Comparison of ENCODE assay signal across 19 cellular contexts in genomic region chr1:93958351-93959101, GRCh38.
"Had no signal": no experiment of that assay in that cellular context is flagged by ENCODE, and none has a peak within 500 bp of the region (broad histone marks: within the 10 kb centered on the region; RNA-seq: fewer than 3 reads in every experiment).

No MANE protein-coding gene starts in this region.

- ATAC-seq: activated naive CD8-positive, alpha-beta T cell treated with anti-CD3 and anti-CD28 coated beads, Interleukin-2, amount 50 U/mL, for 24 hours; heart right ventricle; stimulated activated memory B cell treated with anti-CD40 and anti-IgM and Interleukin-4, amounts not matched to agents 10 μg/mL and 1 μg/mL and 100 μg/mL, for 72 hours had no signal

- H3K27ac Mint-ChIP-seq: activated naive CD8-positive, alpha-beta T cell treated with anti-CD3 and anti-CD28 coated beads, Interleukin-2, amount 50 U/mL, for 24 hours; naive B cell; stimulated activated memory B cell treated with anti-CD40 and anti-IgM and Interleukin-4, amounts not matched to agents 10 μg/mL and 1 μg/mL and 100 μg/mL, for 72 hours had no signal

- H3K4me1 ChIP-seq: heart right ventricle, sigmoid colon had no signal

- H3K4me3 ChIP-seq: heart right ventricle, lung, sigmoid colon, smooth muscle cell, transverse colon had no signal

- H3K27ac ChIP-seq: heart right ventricle, sigmoid colon, transverse colon had no signal

- DNase-seq: activated CD4-positive, alpha-beta T cell treated with anti-CD3 and anti-CD28 coated beads for 4 hours; activated CD4-positive, alpha-beta T cell treated with anti-CD3 and anti-CD28 coated beads, Interleukin-2, amount 50 U/mL, for 48 hours; activated CD4-positive, CD25-positive, alpha-beta regulatory T cell; activated CD8-positive, alpha-beta memory T cell treated with anti-CD3 and anti-CD28 coated beads, Interleukin-2, amount 50 U/mL, for 48 hours; activated naive CD4-positive, alpha-beta T cell treated with anti-CD3 and anti-CD28 coated beads, Interleukin-2, amount 50 U/mL, for 16 hours; activated naive CD8-positive, alpha-beta T cell treated with anti-CD3 and anti-CD28 coated beads, Interleukin-2, amount 50 U/mL, for 24 hours; activated T-cell treated with anti-CD3 and anti-CD28 coated beads, Interleukin-2, amount 50 U/mL, for 48 hours; aorta; heart right ventricle; naive B cell; retina; sigmoid colon; stimulated activated CD4-positive, alpha-beta T cell treated with anti-CD3 and anti-CD28 coated beads, Interleukin-15, amount 100 ng/mL, for 24 hours; transverse colon had no signal

- H3K36me3 Mint-ChIP-seq: brain had no signal

- H3K27me3 ChIP-seq: heart right ventricle, sigmoid colon, transverse colon had no signal

- H3K36me3 ChIP-seq: heart right ventricle, sigmoid colon, transverse colon had no signal

- H3K4me3 Mint-ChIP-seq: activated naive CD8-positive, alpha-beta T cell treated with anti-CD3 and anti-CD28 coated beads, Interleukin-2, amount 50 U/mL, for 24 hours; brain; naive B cell; neural crest cell; stimulated activated memory B cell treated with anti-CD40 and anti-IgM and Interleukin-4, amounts not matched to agents 10 μg/mL and 1 μg/mL and 100 μg/mL, for 72 hours had no signal

- H3K4me2 ChIP-seq: smooth muscle cell had no signal

- H3K4me1 Mint-ChIP-seq: activated naive CD8-positive, alpha-beta T cell treated with anti-CD3 and anti-CD28 coated beads, Interleukin-2, amount 50 U/mL, for 24 hours; naive B cell; neural crest cell; stimulated activated memory B cell treated with anti-CD40 and anti-IgM and Interleukin-4, amounts not matched to agents 10 μg/mL and 1 μg/mL and 100 μg/mL, for 72 hours had no signal
